Comparison of ENCODE assay signal across 1 cellular context in the genomic region with DNA sequence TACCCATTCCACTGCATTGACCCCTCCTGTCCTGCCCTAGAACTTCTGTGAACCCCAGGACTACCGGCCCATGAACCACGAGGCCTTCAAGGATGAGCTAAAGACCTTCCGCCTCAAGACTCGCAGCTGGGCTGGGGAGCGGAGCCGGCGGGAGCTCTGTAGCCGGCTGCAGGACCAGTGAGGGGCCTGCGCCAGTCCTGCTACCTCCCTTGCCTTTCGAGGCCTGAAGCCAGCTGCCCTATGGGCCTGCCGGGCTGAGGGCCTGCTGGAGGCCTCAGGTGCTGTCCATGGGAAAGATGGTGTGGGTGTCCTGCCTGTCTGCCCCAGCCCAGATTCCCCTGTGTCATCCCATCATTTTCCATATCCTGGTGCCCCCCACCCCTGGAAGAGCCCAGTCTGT.
TF ChIP-seq lines count a peak whose summit lies in the region.

No MANE protein-coding gene starts in this region.

TF ChIP-seq in A549, 52 proteins besides CTCF, POLR2A, EP300 and RAD21:
- TF ChIP-seq JUNB (IDR thresholded peaks at IDR 0.05) (no peak), BHLHE40 (IDR thresholded peaks at IDR 0.05; ENCODE audit: low read depth, low read length) (no peak), NR3C1 (IDR thresholded peaks at IDR 0.05) (no peak), NFE2L2 (conservative IDR thresholded peaks at IDR 0.05; ENCODE audit: low read length) (no peak), HES2 (IDR thresholded peaks at IDR 0.05) (no peak), CBX8 (IDR thresholded peaks at IDR 0.05) (no peak), MAFK (IDR thresholded peaks at IDR 0.05; ENCODE audit: partially characterized antibody) (no peak), MAZ (IDR thresholded peaks at IDR 0.05; ENCODE audit: borderline replicate concordance, low read depth, low read length) (no peak), HEYL (CRISPR knock-in tag; IDR thresholded peaks at IDR 0.05) (no peak), CHD2 (IDR thresholded peaks at IDR 0.05; ENCODE audit: low read length, partially characterized antibody) (no peak), FOSB (CRISPR knock-in tag; IDR thresholded peaks at IDR 0.05) (no peak)
